In genomic region chr4:184746532-184746870, GRCh38 we compare ENCODE assay signal across 9 cellular contexts. TPM values are rescaled to one million over a fixed set of nuclear protein-coding genes. Genes with fewer than 3 reads are reported as not detected.
DNase-seq lines count a peak whose midpoint lies in the region; ATAC-seq and TF ChIP-seq lines count a peak whose summit lies in the region.
"Had no signal": no experiment of that assay in that cellular context is flagged by ENCODE, and none has a peak within 500 bp of the region (broad histone marks: within the 10 kb centered on the region; RNA-seq: fewer than 3 reads in every experiment).

No MANE protein-coding gene starts in this region.

- no peak overlapping the region for H3K4ac ChIP-seq in trophoblast cell (ENCODE audit: low read depth, low read length)

- peaks cover 27 to 36% of the 10 kb centered on the region in 2 experiments for H3K4me1 ChIP-seq in trophoblast cell (ENCODE audit: control insufficient read depth in 1 of 2, insufficient read depth in 2 of 2, low read length in 2 of 2)

- no peak overlapping the region for H3K23ac ChIP-seq in trophoblast cell (ENCODE audit: low read length)

- peaks cover 22% of the 10 kb centered on the region for H3K79me1 ChIP-seq in trophoblast cell (ENCODE audit: low read length)

- in situ Hi-C loops in SK-MEL-5 (cut with HindIII; ENCODE audit: low pct_unique_long_range_greater_than_20kb, low sequenced_read_pairs), result no loop called here
- in situ Hi-C loops in KBM-7 (cut with MboI; ENCODE audit: low pct_unique_long_range_greater_than_20kb, low sequenced_read_pairs), result loop anchor here (25.0 kb wide), 1 partner anchor 366 kb away; no protein-coding TSS in a partner anchor

- H3K4me3 Mint-ChIP-seq in CD14-positive monocyte (peak overlapping the region; percentile 32 to 85), endothelial cell (ENCODE audit: unreplicated experiment) (no peak overlapping the region)
- H3K4me3 Mint-ChIP-seq in natural killer cell treated with Interleukin-12 subunit alpha and Interleukin-12 subunit beta and Interleukin-15 and Interleukin-18, amount 100 ng/mL, for 72 hours, result no peak overlapping the region
- H3K4me3 Mint-ChIP-seq: stimulated activated naive CD8-positive, alpha-beta T cell treated with anti-CD3 and anti-CD28 coated beads, Interleukin-15, Interleukin-2, amounts not matched to agents 100 ng/mL and 50 ng/mL, for 24 hours had no signal

- no peaks in the 10 kb centered on the region for H3K27me3 ChIP-seq in trophoblast cell (ENCODE audit: insufficient read depth, low read length)

- H3K36me3 Mint-ChIP-seq in CD14-positive monocyte (no peaks in the 10 kb centered on the region), endothelial cell (ENCODE audit: low read depth, unreplicated experiment) (peaks cover 3% of the 10 kb centered on the region)
- no peaks in the 10 kb centered on the region for H3K36me3 Mint-ChIP-seq in natural killer cell treated with Interleukin-12 subunit alpha and Interleukin-12 subunit beta and Interleukin-15 and Interleukin-18, amount 100 ng/mL, for 72 hours

- no CpG with 5 or more reads among the region's 2 CpGs for WGBS in trophoblast cell (ENCODE audit: extremely low coverage, insufficient coverage, insufficient read length)

- H3K36me3 ChIP-seq in trophoblast cell (ENCODE audit: control insufficient read depth in 1 of 2, insufficient read depth in 2 of 2, low read length in 2 of 2), result no peaks in the 10 kb centered on the region

- DNase-seq in CD14-positive monocyte (ENCODE audit: low spot score), result no peak
- peak; percentile 31 for DNase-seq in SK-MEL-5 (ENCODE audit: low read depth, low spot score)
- peak; percentile 57 for DNase-seq in glomerular visceral epithelial cell (ENCODE audit: extremely low spot score)
- peak; percentile 30 to 69 for DNase-seq in trophoblast cell
- no peak for DNase-seq in natural killer cell treated with Interleukin-12 subunit alpha and Interleukin-12 subunit beta and Interleukin-15 and Interleukin-18, amount 100 ng/mL, for 72 hours (ENCODE audit: low spot score)
- DNase-seq in endothelial cell (ENCODE audit: low spot score), result no peak
- DNase-seq in KBM-7, result no peak
- no peak for DNase-seq in cerebellar nuclear complex (lab: John Stamatoyannopoulos, UW)

- H3K9ac ChIP-seq in trophoblast cell (ENCODE audit: low read length), result no peak overlapping the region

- no peak overlapping the region for H3K14ac ChIP-seq in trophoblast cell (ENCODE audit: low read length)

- H3K9me3 Mint-ChIP-seq in CD14-positive monocyte (peaks cover 0 to 5% (median 0%) of the 10 kb centered on the region in 7 donors), endothelial cell (ENCODE audit: unreplicated experiment) (no peaks in the 10 kb centered on the region)
- no peaks in the 10 kb centered on the region for H3K9me3 Mint-ChIP-seq in natural killer cell treated with Interleukin-12 subunit alpha and Interleukin-12 subunit beta and Interleukin-15 and Interleukin-18, amount 100 ng/mL, for 72 hours
- H3K9me3 Mint-ChIP-seq: stimulated activated naive CD8-positive, alpha-beta T cell treated with anti-CD3 and anti-CD28 coated beads, Interleukin-15, Interleukin-2, amounts not matched to agents 100 ng/mL and 50 ng/mL, for 24 hours had no signal

- H3K18ac ChIP-seq in trophoblast cell (ENCODE audit: low read length), result no peak overlapping the region

- peak overlapping the region; percentile 84 for H3K27ac ChIP-seq in trophoblast cell (ENCODE audit: low read depth, low read length)

- H3K27ac Mint-ChIP-seq in CD14-positive monocyte (peak overlapping the region; percentile 84 to 94 (median 93)), endothelial cell (ENCODE audit: unreplicated experiment) (no peak overlapping the region)
- H3K27ac Mint-ChIP-seq in natural killer cell treated with Interleukin-12 subunit alpha and Interleukin-12 subunit beta and Interleukin-15 and Interleukin-18, amount 100 ng/mL, for 72 hours, result peak overlapping the region in 1 of 2 donors; percentile 46
- H3K27ac Mint-ChIP-seq: stimulated activated naive CD8-positive, alpha-beta T cell treated with anti-CD3 and anti-CD28 coated beads, Interleukin-15, Interleukin-2, amounts not matched to agents 100 ng/mL and 50 ng/mL, for 24 hours had no signal

- H3K4me1 Mint-ChIP-seq in CD14-positive monocyte (peaks cover 54% of the 10 kb centered on the region), endothelial cell (ENCODE audit: unreplicated experiment) (peaks cover 10% of the 10 kb centered on the region)
- H3K4me1 Mint-ChIP-seq in natural killer cell treated with Interleukin-12 subunit alpha and Interleukin-12 subunit beta and Interleukin-15 and Interleukin-18, amount 100 ng/mL, for 72 hours (ENCODE audit: low read depth in 2 of 2), result peaks cover 11 to 16% of the 10 kb centered on the region in 2 donors

- no peak for ATAC-seq in natural killer cell treated with Interleukin-12 subunit alpha and Interleukin-12 subunit beta and Interleukin-15 and Interleukin-18, amount 100 ng/mL, for 72 hours

- no peak overlapping the region for H4K12ac ChIP-seq in trophoblast cell (ENCODE audit: low read depth, low read length)

- H4K8ac ChIP-seq in trophoblast cell (ENCODE audit: low read depth, low read length), result no peak overlapping the region

- H3K79me2 ChIP-seq in trophoblast cell (ENCODE audit: control insufficient read depth, insufficient read depth, low read length, poor library complexity), result peaks cover 5% of the 10 kb centered on the region

- H2BK12ac ChIP-seq in trophoblast cell (ENCODE audit: low read length), result no peak overlapping the region

- H3K4me2 ChIP-seq in trophoblast cell (ENCODE audit: low read length), result peak overlapping the region; percentile 51

- H3K9me3 ChIP-seq in trophoblast cell (ENCODE audit: insufficient read depth, low read depth, low read length), result peaks cover 2% of the 10 kb centered on the region

- peaks cover 0 to 5% (median 0%) of the 10 kb centered on the region in 3 donors for H3K27me3 Mint-ChIP-seq in CD14-positive monocyte (ENCODE audit: low read depth in 3 of 3)
- peaks cover 0 to 7% of the 10 kb centered on the region in 2 donors for H3K27me3 Mint-ChIP-seq in natural killer cell treated with Interleukin-12 subunit alpha and Interleukin-12 subunit beta and Interleukin-15 and Interleukin-18, amount 100 ng/mL, for 72 hours
- H3K27me3 Mint-ChIP-seq in endothelial cell (ENCODE audit: unreplicated experiment), result peaks cover 10% of the 10 kb centered on the region
- H3K27me3 Mint-ChIP-seq: stimulated activated naive CD8-positive, alpha-beta T cell treated with anti-CD3 and anti-CD28 coated beads, Interleukin-15, Interleukin-2, amounts not matched to agents 100 ng/mL and 50 ng/mL, for 24 hours had no signal

- H4K91ac ChIP-seq in trophoblast cell (ENCODE audit: low read depth, low read length), result no peak overlapping the region

- TF ChIP-seq CTCF in CD14-positive monocyte (IDR thresholded peaks at IDR 0.05) (no peak), endothelial cell (IDR thresholded peaks at IDR 0.05; ENCODE audit: unreplicated experiment) (no peak)

- no peak overlapping the region for H2AFZ ChIP-seq in trophoblast cell (ENCODE audit: insufficient read depth, low read length, poor library complexity)

- H3K4me3 ChIP-seq in trophoblast cell (ENCODE audit: low read depth, low read length), result no peak overlapping the region

- no peak overlapping the region for H2AK5ac ChIP-seq in trophoblast cell (ENCODE audit: low read length)

- intact Hi-C loops in CD14-positive monocyte (cut with micrococcal nuclease), result loop anchor here (10.0 kb wide), 3 partner anchors 58 to 258 kb away; partner anchors contain the start of gene ACSL1 (in 1 of the 2)

- no peak overlapping the region for H2BK120ac ChIP-seq in trophoblast cell (ENCODE audit: insufficient read depth, low read length, poor library complexity)

- no peak overlapping the region for H2BK5ac ChIP-seq in trophoblast cell (ENCODE audit: low read depth, low read length, poor library complexity)

RNA-seq across cellular contexts. Expression of gene CENPU, which starts 12.6 kb away (rescaled TPM):
- 1 to 10 TPM; 1.2 to 1.6 TPM for polyA plus RNA-seq in CD14-positive monocyte
- total RNA-seq in SK-MEL-5 (2014; rRNA removed; shearing (Covaris generic)), result 58.8 and 70.7 TPM in 2 replicates
- polyA plus RNA-seq in SK-MEL-5 (2015; cell fraction: cytosol; rRNA removed), result 35.8 and 40.5 TPM in 2 replicates
- 53.8 and 68.5 TPM in 2 replicates for polyA plus RNA-seq in SK-MEL-5 (2015; cell fraction: nucleus; rRNA removed)
- polyA plus RNA-seq in trophoblast cell (2013), result 29.0 and 31.5 TPM in 2 replicates
- 10 to 100 TPM; 44.8 to 60.2 TPM for total RNA-seq in natural killer cell treated with Interleukin-12 subunit alpha and Interleukin-12 subunit beta and Interleukin-15 and Interleukin-18, amount 100 ng/mL, for 72 hours
- 13.7 TPM for total RNA-seq in endothelial cell (ENCODE audit: unreplicated experiment)

Comparison
In these comparisons a context has a peak if more than half of its experiments do, and no peak if none do; other contexts are left out.
1. DNase-seq: peak in SK-MEL-5 (single experiment), glomerular visceral epithelial cell (single experiment) and trophoblast cell (2 of 2); none in CD14-positive monocyte (single experiment), natural killer cell treated with Interleukin-12 subunit alpha and Interleukin-12 subunit beta and Interleukin-15 and Interleukin-18, amount 100 ng/mL, for 72 hours (single experiment), endothelial cell (single experiment), KBM-7 (single experiment) and cerebellar nuclear complex (0 of 2).
2. H3K4me3 Mint-ChIP-seq: peak in CD14-positive monocyte (2 of 2); none in natural killer cell treated with Interleukin-12 subunit alpha and Interleukin-12 subunit beta and Interleukin-15 and Interleukin-18, amount 100 ng/mL, for 72 hours (single experiment) and endothelial cell (single experiment).